ENCODE assay signal across 24 cellular contexts in the genomic region with DNA sequence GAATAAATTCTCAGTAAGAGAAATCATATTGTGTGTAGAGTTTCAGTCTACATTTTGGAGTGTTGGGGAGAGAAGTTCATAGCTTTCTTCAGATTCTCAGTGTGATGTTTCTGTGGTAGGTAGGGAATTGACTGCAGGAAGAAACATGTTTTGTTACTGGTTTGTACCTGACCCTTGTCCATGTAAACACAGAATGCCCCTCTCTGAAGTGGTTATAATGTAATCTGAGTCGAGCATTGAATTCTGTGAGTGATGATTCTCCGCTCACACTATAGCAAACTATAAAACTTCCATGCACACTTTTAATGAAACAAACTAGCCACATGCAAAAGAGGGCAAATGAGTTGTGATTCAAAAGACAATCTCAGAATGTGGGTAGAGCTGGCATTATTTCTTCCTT.
"Had no signal": no experiment of that assay in that cellular context is flagged by ENCODE, and none has a peak within 500 bp of the region (broad histone marks: within the 10 kb centered on the region; RNA-seq: fewer than 3 reads in every experiment).

No MANE protein-coding gene starts in this region.

- ATAC-seq: activated T-cell treated with anti-CD3 and anti-CD28 coated beads, Interleukin-2, amount 50 U/mL, for 4 hours; heart right ventricle; left colon; lower lobe of right lung; naive thymus-derived CD4-positive, alpha-beta T cell; stimulated activated naive CD8-positive, alpha-beta T cell treated with anti-CD3 and anti-CD28 coated beads, Interleukin-15, Interleukin-2, amounts not matched to agents 100 U/mL and 50 U/mL, for 24 hours; upper lobe of right lung had no signal

- H3K27me3 ChIP-seq: adrenal gland, ascending aorta, colonic mucosa, esophagus squamous epithelium, heart right ventricle, ovary, upper lobe of right lung had no signal

- H3K36me3 Mint-ChIP-seq: activated naive CD8-positive, alpha-beta T cell; naive thymus-derived CD4-positive, alpha-beta T cell had no signal

- H3K9me3 ChIP-seq: ascending aorta, colonic mucosa, esophagus squamous epithelium, heart right ventricle, lower lobe of right lung, ovary, prostate gland, upper lobe of right lung had no signal

- H3K27ac ChIP-seq: adrenal gland, ascending aorta, colonic mucosa, esophagus squamous epithelium, heart right ventricle, lower lobe of right lung, ovary, prostate gland, upper lobe of right lung had no signal

- H3K4me1 ChIP-seq: adrenal gland, ascending aorta, colonic mucosa, esophagus squamous epithelium, heart right ventricle, lower lobe of right lung, prostate gland, upper lobe of right lung had no signal

- H3K27ac Mint-ChIP-seq: activated naive CD8-positive, alpha-beta T cell; activated T-helper 2 cell treated with anti-CD3 and anti-CD28 coated beads, Interferon-gamma antibody, Interleukin-2, Interleukin-4, amounts not matched to agents 10 μg/mL and 5 μg/mL and 100 μg/mL, durations not matched to agents 14 hours and 24 hours and 36 hours; naive thymus-derived CD4-positive, alpha-beta T cell had no signal

- H3K4me1 Mint-ChIP-seq: naive thymus-derived CD4-positive, alpha-beta T cell had no signal

- H3K4me3 Mint-ChIP-seq: activated naive CD8-positive, alpha-beta T cell; activated T-cell treated with anti-CD3 and anti-CD28 coated beads, Interleukin-2, amount 50 U/mL, for 4 hours; naive thymus-derived CD4-positive, alpha-beta T cell had no signal

- H3K4me3 ChIP-seq: adrenal gland, ascending aorta, colonic mucosa, esophagus squamous epithelium, heart right ventricle, lower lobe of right lung, ovary, prostate gland, upper lobe of right lung had no signal

- DNase-seq: activated CD4-positive, alpha-beta T cell treated with anti-CD3 and anti-CD28 coated beads for 4 hours; activated CD4-positive, alpha-beta T cell treated with anti-CD3 and anti-CD28 coated beads, Interleukin-2, amount 50 U/mL, for 48 hours; activated CD4-positive, CD25-positive, alpha-beta regulatory T cell; activated CD8-positive, alpha-beta memory T cell treated with anti-CD3 and anti-CD28 coated beads, Interleukin-2, amount 50 U/mL, for 48 hours; activated naive CD4-positive, alpha-beta T cell; activated T-cell treated with anti-CD3 and anti-CD28 coated beads, Interleukin-2, amount 50 U/mL, for 4 hours; adrenal gland; colonic mucosa; esophagus squamous epithelium; heart right ventricle; left colon; lower lobe of right lung; mesendoderm; naive thymus-derived CD4-positive, alpha-beta T cell; ovary; stimulated activated CD4-positive, alpha-beta T cell treated with anti-CD3 and anti-CD28 coated beads, Interleukin-4, amount 100 ng/mL, for 4 hours; stimulated activated naive CD8-positive, alpha-beta T cell treated with anti-CD3 and anti-CD28 coated beads, Interleukin-15, Interleukin-2, amounts not matched to agents 100 U/mL and 50 U/mL, for 24 hours; T-helper 1 cell; T-helper 9 cell; upper lobe of right lung had no signal

- H3K9me3 Mint-ChIP-seq: activated T-cell treated with anti-CD3 and anti-CD28 coated beads, Interleukin-2, amount 50 U/mL, for 4 hours; activated T-helper 2 cell treated with anti-CD3 and anti-CD28 coated beads, Interferon-gamma antibody, Interleukin-2, Interleukin-4, amounts not matched to agents 10 μg/mL and 5 μg/mL and 100 μg/mL, durations not matched to agents 14 hours and 24 hours and 36 hours had no signal

- H3K36me3 ChIP-seq: adrenal gland, ascending aorta, colonic mucosa, esophagus squamous epithelium, heart right ventricle, lower lobe of right lung, ovary, prostate gland, upper lobe of right lung had no signal

- H3K27me3 Mint-ChIP-seq: activated naive CD8-positive, alpha-beta T cell; naive thymus-derived CD4-positive, alpha-beta T cell had no signal
